In the genomic region with DNA sequence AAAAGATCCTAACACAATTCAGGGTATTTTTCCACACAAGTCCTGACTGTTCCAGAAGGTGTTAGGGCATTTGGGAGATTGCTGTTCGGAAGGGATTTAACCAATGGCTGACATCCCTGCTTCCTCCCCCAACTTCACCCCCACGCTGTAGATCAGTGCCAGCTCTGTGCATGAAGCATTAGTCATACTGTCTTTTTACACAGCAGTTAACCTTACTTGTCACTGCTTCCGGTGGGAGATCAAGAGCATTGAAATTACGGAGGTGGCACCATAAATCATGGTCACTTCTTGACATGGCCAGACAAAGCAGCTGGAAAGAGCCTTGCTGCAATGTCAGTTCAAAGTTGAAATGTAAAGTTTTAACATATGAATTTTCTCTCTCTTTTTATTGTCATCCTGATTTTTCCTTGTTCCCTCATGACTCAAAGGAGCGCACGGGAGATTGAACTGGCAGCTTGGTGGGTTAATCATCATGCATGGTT, we compare ENCODE assay signal across 8 cellular contexts.
DNase-seq lines count a peak whose midpoint lies in the region; ATAC-seq and TF ChIP-seq lines count a peak whose summit lies in the region.

No MANE protein-coding gene starts in this region.

- H2AFZ ChIP-seq in IMR-90 (replicated peaks; ENCODE audit: low read length, poor library complexity) = peak overlapping the region; percentile 28

- H3K27me3 Mint-ChIP-seq in activated naive CD8-positive, alpha-beta T cell treated with anti-CD3 and anti-CD28 coated beads, Interleukin-2, amount 50 U/mL, for 24 hours = peaks cover 27% of the 10 kb centered on the region
- no peaks in the 10 kb centered on the region for H3K27me3 Mint-ChIP-seq in glutamatergic neuron (ENCODE audit: unreplicated experiment)

- no CpG with 5 or more reads among the region's 6 CpGs for WGBS in IMR-90 (ENCODE audit: extremely low coverage in 2 of 2, insufficient read length in 1 of 2), 2 experiments
- WGBS in ovary, 3 donors = 17 to 19% (median 17%) methylated on average over 6 of the region's 6 CpGs

- no peak overlapping the region for H3K27ac Mint-ChIP-seq in activated naive CD8-positive, alpha-beta T cell treated with anti-CD3 and anti-CD28 coated beads, Interleukin-2, amount 50 U/mL, for 24 hours
- no peak overlapping the region for H3K27ac Mint-ChIP-seq in glutamatergic neuron (ENCODE audit: unreplicated experiment)

- no peak overlapping the region for H2BK15ac ChIP-seq in IMR-90 (ENCODE audit: low read depth, low read length)

- H3K27ac ChIP-seq in IMR-90 (ENCODE audit: insufficient read depth, low read length) (no peak overlapping the region), ovary (no peak overlapping the region)

- H3K4ac ChIP-seq in IMR-90 (ENCODE audit: low read depth, low read length) = no peak overlapping the region

- no peak overlapping the region for H4K91ac ChIP-seq in IMR-90 (ENCODE audit: insufficient read depth, low read depth, low read length)

- H2BK120ac ChIP-seq in IMR-90 (ENCODE audit: low read depth, low read length) = no peak overlapping the region

- no peaks in the 10 kb centered on the region for H3K9me3 Mint-ChIP-seq in activated naive CD8-positive, alpha-beta T cell treated with anti-CD3 and anti-CD28 coated beads, Interleukin-2, amount 50 U/mL, for 24 hours
- peaks cover 2% of the 10 kb centered on the region for H3K9me3 Mint-ChIP-seq in glutamatergic neuron (ENCODE audit: unreplicated experiment)

- TF ChIP-seq POLR2A in IMR-90 (IDR thresholded peaks at IDR 0.05; ENCODE audit: low read depth, low read length) (no peak), ovary (IDR thresholded peaks at IDR 0.05) (no peak)

- H4K8ac ChIP-seq in IMR-90 (ENCODE audit: low read depth in 2 of 2, low read length in 2 of 2) = no peak overlapping the region

- dilution Hi-C loops in IMR-90 (cut with HindIII; ENCODE audit: low sequenced_read_pairs, unreplicated experiment) = no loop called here

- TF ChIP-seq EP300 in ovary (IDR thresholded peaks at IDR 0.05) = no peak

- BruUV-seq in IMR-90 (replicated peaks; lab: Mats Ljungman, UMichigan) = no TSS peak

- intact Hi-C loops in IMR-90 (cut with micrococcal nuclease) (no loop called here), ovary (cut with DNase I) (no loop called here)

- no peak overlapping the region for H3K14ac ChIP-seq in IMR-90 (replicated peaks; ENCODE audit: low read depth, low read length)

- H2BK5ac ChIP-seq in IMR-90 (ENCODE audit: low read depth, low read length, poor library complexity, severe bottlenecking) = no peak overlapping the region

- H3K9me1 ChIP-seq in IMR-90 (ENCODE audit: insufficient read depth, low read length) = peaks cover 6% of the 10 kb centered on the region

- no peak overlapping the region for H3K4me3 ChIP-seq in BJ (ENCODE audit: low read depth, low read length)
- H3K4me3 ChIP-seq in IMR-90 (ENCODE audit: insufficient read depth, low read depth, low read length) = no peak overlapping the region
- H3K4me3 ChIP-seq in ovary = no peak overlapping the region

- H3K9me3 ChIP-seq in IMR-90 (ENCODE audit: control insufficient read depth, insufficient read depth, low read length) (no peaks in the 10 kb centered on the region), ovary (no peaks in the 10 kb centered on the region)

- H3K4me3 Mint-ChIP-seq in activated naive CD8-positive, alpha-beta T cell treated with anti-CD3 and anti-CD28 coated beads, Interleukin-2, amount 50 U/mL, for 24 hours = no peak overlapping the region
- no peak overlapping the region for H3K4me3 Mint-ChIP-seq in glutamatergic neuron (ENCODE audit: unreplicated experiment)

- TF ChIP-seq CTCF in BJ (IDR thresholded peaks at IDR 0.05; ENCODE audit: insufficient read depth, low read depth, low read length) = no peak
- TF ChIP-seq CTCF in IMR-90 (conservative IDR thresholded peaks at IDR 0.05; ENCODE audit: low read depth, low read length) = no peak
- no peak for TF ChIP-seq CTCF in ovary (IDR thresholded peaks at IDR 0.05)
- TF ChIP-seq CTCF in glutamatergic neuron (IDR thresholded peaks at IDR 0.05; ENCODE audit: partially characterized antibody, unreplicated experiment) = no peak

- no peaks in the 10 kb centered on the region for H3K36me3 ChIP-seq in BJ (ENCODE audit: control insufficient read depth, insufficient read depth, low read length)
- no peaks in the 10 kb centered on the region for H3K36me3 ChIP-seq in IMR-90 (ENCODE audit: control insufficient read depth, insufficient read depth, low read length)
- H3K36me3 ChIP-seq in ovary = no peaks in the 10 kb centered on the region

- H2BK20ac ChIP-seq in IMR-90 (ENCODE audit: low read depth, low read length) = no peak overlapping the region

- H3K36me3 Mint-ChIP-seq in activated naive CD8-positive, alpha-beta T cell treated with anti-CD3 and anti-CD28 coated beads, Interleukin-2, amount 50 U/mL, for 24 hours (ENCODE audit: low read depth) = no peaks in the 10 kb centered on the region
- H3K36me3 Mint-ChIP-seq in glutamatergic neuron (ENCODE audit: unreplicated experiment) = no peaks in the 10 kb centered on the region

- H3K79me1 ChIP-seq in IMR-90 (ENCODE audit: low read depth in 1 of 2, low read length in 2 of 2) = no peaks in the 10 kb centered on the region

- DNase-seq in BJ (ENCODE audit: low read depth) (peak; percentile 28), IMR-90 (peak; percentile 56), left kidney (ENCODE audit: low read depth, low spot score) (peak; percentile 94), ovary (no peak), glutamatergic neuron (no peak)
- peak; percentile 2 for DNase-seq in activated naive CD8-positive, alpha-beta T cell treated with anti-CD3 and anti-CD28 coated beads, Interleukin-2, amount 50 U/mL, for 24 hours
- DNase-seq in activated effector memory CD4-positive, alpha-beta T cell treated with Interleukin-2 at 50 U/mL for 16 hours = no peak
- no peak for DNase-seq in central memory CD4-positive, alpha-beta T cell

- H4K5ac ChIP-seq in IMR-90 (ENCODE audit: low read depth, low read length) = no peak overlapping the region

- CTCF ChIA-PET in BJ (lab: Yijun Ruan, JAX) (interaction anchor here (1.1 to 1.4 kb wide), 2 partner anchors 13 to 196 kb away, joined by 3 to 5 read pairs; no protein-coding TSS in a partner anchor), IMR-90 (lab: Yijun Ruan, JAX) (interaction anchor here (0.5 kb wide), 1 partner anchor 296 kb away, joined by 6 read pairs; no protein-coding TSS in a partner anchor)

- 0 out of 2 replicates have a peak, but pooled peaks cover 2% of the 10 kb centered on the region for H3K4me1 ChIP-seq in IMR-90 (ENCODE audit: control insufficient read depth, insufficient read depth, low read length)
- no peaks in the 10 kb centered on the region for H3K4me1 ChIP-seq in ovary (ENCODE audit: insufficient read depth)

- in situ Hi-C loops in IMR-90 (cut with MboI; ENCODE audit: low sequenced_read_pairs) = no loop called here

- H3K18ac ChIP-seq in IMR-90 (ENCODE audit: low read depth, low read length) = no peak overlapping the region

- no peak overlapping the region for H3K9ac ChIP-seq in IMR-90 (ENCODE audit: low read depth, low read length)

- no peak overlapping the region for H3K56ac ChIP-seq in IMR-90 (ENCODE audit: extremely low read depth, insufficient read depth, low read length)

- peak overlapping the region; percentile 2; the same call in 1 of the 2 replicates for H3K4me2 ChIP-seq in IMR-90 (ENCODE audit: low read depth, low read length)

- H3K4me1 Mint-ChIP-seq in activated naive CD8-positive, alpha-beta T cell treated with anti-CD3 and anti-CD28 coated beads, Interleukin-2, amount 50 U/mL, for 24 hours = peaks cover 3% of the 10 kb centered on the region
- no peaks in the 10 kb centered on the region for H3K4me1 Mint-ChIP-seq in glutamatergic neuron (ENCODE audit: low read depth, unreplicated experiment)

- peak; percentile 44 for ATAC-seq in IMR-90 (ENCODE audit: low read depth)
- ATAC-seq in activated naive CD8-positive, alpha-beta T cell treated with anti-CD3 and anti-CD28 coated beads, Interleukin-2, amount 50 U/mL, for 24 hours = peak; percentile 83

- H3K23ac ChIP-seq in IMR-90 (ENCODE audit: low read depth, low read length) = 0 out of 2 replicates have a peak overlapping the region, but pooled peaks have one; percentile 8

- peaks cover 1% of the 10 kb centered on the region; the same call in 1 of the 2 replicates for H3K27me3 ChIP-seq in BJ (ENCODE audit: control insufficient read depth, insufficient read depth, low read length)
- peaks cover 13% of the 10 kb centered on the region for H3K27me3 ChIP-seq in IMR-90 (ENCODE audit: control insufficient read depth, insufficient read depth, low read length)
- no peaks in the 10 kb centered on the region for H3K27me3 ChIP-seq in ovary

- POLR2A ChIA-PET in BJ (lab: Charles Lee) (no interaction called here), IMR-90 (lab: Charles Lee; ENCODE audit: unreplicated experiment) (no interaction called here)

- TF ChIP-seq RAD21 in IMR-90 (IDR thresholded peaks at IDR 0.05; ENCODE audit: low read length) = no peak

- no peak overlapping the region for H2AK9ac ChIP-seq in IMR-90 (replicated peaks; ENCODE audit: low read depth, low read length, poor library complexity)

- no peak overlapping the region for H2AK5ac ChIP-seq in IMR-90 (ENCODE audit: low read depth, low read length)

- no peaks in the 10 kb centered on the region for H4K20me1 ChIP-seq in IMR-90 (ENCODE audit: insufficient read depth, low read length)

TF ChIP-seq in IMR-90, 13 proteins besides CTCF, POLR2A, EP300 and RAD21 (continues in another document):
- TF ChIP-seq CEBPB (IDR thresholded peaks at IDR 0.05; ENCODE audit: low read depth, low read length) (no peak), CHD1 (IDR thresholded peaks at IDR 0.05; ENCODE audit: low read depth, low read length) (no peak), FOS (IDR thresholded peaks at IDR 0.05; ENCODE audit: low read depth, low read length) (no peak), BHLHE40 (IDR thresholded peaks at IDR 0.05; ENCODE audit: low read depth, low read length) (no peak), RCOR1 (IDR thresholded peaks at IDR 0.05; ENCODE audit: insufficient replicate concordance, low read length) (no peak), MAZ (IDR thresholded peaks at IDR 0.05; ENCODE audit: borderline replicate concordance, low read depth, low read length) (no peak), MXI1 (IDR thresholded peaks at IDR 0.05; ENCODE audit: borderline replicate concordance, low read depth, low read length) (no peak), RFX5 (IDR thresholded peaks at IDR 0.05; ENCODE audit: low read depth, low read length) (no peak), NFE2L2 (IDR thresholded peaks at IDR 0.05; ENCODE audit: low read depth, low read length) (no peak), MAFK (IDR thresholded peaks at IDR 0.05; ENCODE audit: low read depth, low read length) (no peak), SMC3 (IDR thresholded peaks at IDR 0.05; ENCODE audit: low read depth, low read length) (no peak)
- TF ChIP-seq, protein P1, sequence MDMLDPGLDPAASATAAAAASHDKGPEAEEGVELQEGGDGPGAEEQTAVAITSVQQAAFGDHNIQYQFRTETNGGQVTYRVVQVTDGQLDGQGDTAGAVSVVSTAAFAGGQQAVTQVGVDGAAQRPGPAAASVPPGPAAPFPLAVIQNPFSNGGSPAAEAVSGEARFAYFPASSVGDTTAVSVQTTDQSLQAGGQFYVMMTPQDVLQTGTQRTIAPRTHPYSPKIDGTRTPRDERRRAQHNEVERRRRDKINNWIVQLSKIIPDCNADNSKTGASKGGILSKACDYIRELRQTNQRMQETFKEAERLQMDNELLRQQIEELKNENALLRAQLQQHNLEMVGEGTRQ (IDR thresholded peaks at IDR 0.05; ENCODE audit: low read depth, low read length) = no peak

Comparison
In these comparisons a context has a peak if more than half of its experiments do, and no peak if none do; other contexts are left out.
1. DNase-seq: peak in BJ (single experiment), IMR-90 (single experiment), activated naive CD8-positive, alpha-beta T cell treated with anti-CD3 and anti-CD28 coated beads, Interleukin-2, amount 50 U/mL, for 24 hours (single experiment) and left kidney (single experiment); none in activated effector memory CD4-positive, alpha-beta T cell treated with Interleukin-2 at 50 U/mL for 16 hours (single experiment), ovary (0 of 5), central memory CD4-positive, alpha-beta T cell (single experiment) and glutamatergic neuron (single experiment).